Comparison of ENCODE assay signal across 8 cellular contexts in the genomic region with DNA sequence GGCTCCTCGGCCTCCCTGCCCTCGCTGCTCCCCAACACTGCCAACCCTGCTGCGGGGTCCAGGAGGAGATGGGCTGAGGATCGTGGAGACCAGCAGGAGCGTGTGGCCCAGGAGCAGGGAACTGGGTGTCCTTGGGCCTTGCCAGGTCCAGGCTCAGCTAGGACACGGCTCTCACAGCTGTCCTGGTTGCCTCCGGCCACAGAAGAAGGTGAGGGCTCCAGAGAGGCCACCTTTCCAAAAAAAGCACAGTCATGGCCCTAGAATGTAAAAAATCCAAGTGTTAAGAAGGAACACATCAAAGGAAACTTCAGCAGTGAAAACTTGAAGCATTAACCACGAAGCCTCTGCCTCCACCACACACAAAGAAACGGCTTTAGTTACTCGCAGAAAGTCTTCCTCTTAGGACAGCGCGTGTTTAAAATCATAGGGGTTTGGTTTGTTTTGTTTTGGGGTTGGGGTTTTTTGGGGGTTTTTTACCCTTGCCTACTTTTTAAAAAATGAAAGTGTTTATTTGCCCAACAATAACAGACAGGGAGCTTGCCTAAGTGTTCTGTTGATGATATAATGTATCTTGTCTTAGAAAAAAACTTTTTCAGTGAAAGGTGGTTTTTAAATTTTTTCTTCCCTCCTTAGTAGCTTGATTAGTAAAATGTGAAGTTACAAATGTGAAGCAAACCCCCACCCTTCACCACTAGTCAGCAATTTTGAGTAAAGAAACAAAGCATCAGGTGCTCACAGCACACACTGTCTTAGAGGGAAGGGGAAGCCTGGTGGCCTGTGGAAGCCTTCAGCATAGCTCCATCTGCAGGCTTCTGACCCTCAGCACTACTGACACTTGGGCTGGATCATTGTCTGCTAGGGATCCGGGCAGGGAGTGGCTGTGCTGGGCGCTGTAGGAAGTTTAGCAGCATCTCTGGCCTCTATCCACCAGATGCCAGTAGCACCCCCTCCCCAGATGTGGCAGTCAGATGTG. TPM values are rescaled to one million over a fixed set of nuclear protein-coding genes. Genes with fewer than 3 reads are reported as not detected.
DNase-seq lines count a peak whose midpoint lies in the region; ATAC-seq and FAIRE-seq lines count a peak whose summit lies in the region.

No MANE protein-coding gene starts in this region.

- FAIRE-seq in RCC 7860 (lab: Jason Lieb, UNC), result no peak

- H3K9me3 Mint-ChIP-seq in central memory CD8-positive, alpha-beta T cell, result no peaks in the 10 kb centered on the region
- H3K9me3 Mint-ChIP-seq in naive thymus-derived CD8-positive, alpha-beta T cell, result no peaks in the 10 kb centered on the region

- ATAC-seq in HG02852 (IDR thresholded peaks at IDR 0.05; ENCODE audit: unreplicated experiment), result peak; percentile 81
- peak; percentile 55 for ATAC-seq in central memory CD8-positive, alpha-beta T cell (replicated peaks; ENCODE audit: extremely low read depth, poor library complexity, severe bottlenecking)
- ATAC-seq in naive thymus-derived CD8-positive, alpha-beta T cell, result peak; percentile 71 to 82
- no peak for ATAC-seq in HG03342 (IDR thresholded peaks at IDR 0.05; ENCODE audit: unreplicated experiment)

- peaks cover 50% of the 10 kb centered on the region for H3K36me3 Mint-ChIP-seq in central memory CD8-positive, alpha-beta T cell (ENCODE audit: insufficient read depth)
- H3K36me3 Mint-ChIP-seq in naive thymus-derived CD8-positive, alpha-beta T cell, result peaks cover 0 to 76% (median 2%) of the 10 kb centered on the region in 3 donors

- POLR2A ChIA-PET in naive thymus-derived CD8-positive, alpha-beta T cell (lab: Charles Lee), result interaction anchor here (0.9 to 1.1 kb wide), 3 partner anchors 59 to 87 kb away, joined by 3 to 6 read pairs (median 3); a partner anchor contains a TSS

- H3K4me3 Mint-ChIP-seq in central memory CD8-positive, alpha-beta T cell, result no peak overlapping the region
- peak overlapping the region in 9 of 10 donors; percentile 21 to 69 (median 43) for H3K4me3 Mint-ChIP-seq in naive thymus-derived CD8-positive, alpha-beta T cell

- H3K27ac Mint-ChIP-seq in central memory CD8-positive, alpha-beta T cell (ENCODE audit: low read depth), result peak overlapping the region; percentile 67
- H3K27ac Mint-ChIP-seq in naive thymus-derived CD8-positive, alpha-beta T cell, result peak overlapping the region in 9 of 10 donors; percentile 43 to 92 (median 84)

- H3K4me1 Mint-ChIP-seq in central memory CD8-positive, alpha-beta T cell, result peaks cover 73% of the 10 kb centered on the region
- peaks cover 24 to 72% (median 64%) of the 10 kb centered on the region in 4 donors for H3K4me1 Mint-ChIP-seq in naive thymus-derived CD8-positive, alpha-beta T cell

- no peaks in the 10 kb centered on the region for H3K27me3 Mint-ChIP-seq in central memory CD8-positive, alpha-beta T cell
- no peaks in the 10 kb centered on the region for H3K27me3 Mint-ChIP-seq in naive thymus-derived CD8-positive, alpha-beta T cell

- peak; percentile 63 for DNase-seq in SIG-M5 treated with dmso at 0.1 percent for 504 hours (lab: John Stamatoyannopoulos, UW; ENCODE audit: unreplicated experiment)
- DNase-seq in SIG-M5 (lab: John Stamatoyannopoulos, UW), result no peak
- DNase-seq in RCC 7860 (ENCODE audit: low spot score), result peak; percentile 13
- no peak for DNase-seq in central memory CD8-positive, alpha-beta T cell (ENCODE audit: low spot score in 2 of 2)
- peak in 5 of 10 donors; percentile 21 to 61 (median 34) for DNase-seq in naive thymus-derived CD8-positive, alpha-beta T cell
- no peak for DNase-seq in NCI-H1048 (lab: John Stamatoyannopoulos, UW)

RNA-seq across cellular contexts. Expression of a gene that starts 60.0 kb away (rescaled TPM):
- total RNA-seq in naive thymus-derived CD8-positive, alpha-beta T cell, result 10 to 100 TPM; 53.8 to 56.7 TPM
- 10 to 100 TPM; 29.1 to 31.9 (median 29.4) TPM for polyA plus RNA-seq in naive thymus-derived CD8-positive, alpha-beta T cell

Comparison
In these comparisons a context has a peak if more than half of its experiments do, and no peak if none do; other contexts are left out.
1. DNase-seq: peak in SIG-M5 treated with dmso at 0.1 percent for 504 hours (single experiment) and RCC 7860 (single experiment); none in SIG-M5 (single experiment), central memory CD8-positive, alpha-beta T cell (0 of 2) and NCI-H1048 (single experiment).